In genomic region chr7:106329971-106330733, GRCh38 we compare ENCODE assay signal across 11 cellular contexts. TPM values are rescaled to one million over a fixed set of nuclear protein-coding genes. Genes with fewer than 3 reads are reported as not detected.
DNase-seq lines count a peak whose midpoint lies in the region; ATAC-seq and TF ChIP-seq lines count a peak whose summit lies in the region.
"Had no signal": no experiment of that assay in that cellular context is flagged by ENCODE, and none has a peak within 500 bp of the region (broad histone marks: within the 10 kb centered on the region; RNA-seq: fewer than 3 reads in every experiment).

No MANE protein-coding gene starts in this region.

- H3K4me3 ChIP-seq in choroid plexus epithelial cell (ENCODE audit: low read depth, low read length) (no peak overlapping the region), SJCRH30 (no peak overlapping the region)

- peak; percentile 27 for DNase-seq in activated CD4-positive, alpha-beta T cell treated with anti-CD3 and anti-CD28 coated beads for 36 hours
- no peak for DNase-seq in activated CD4-positive, alpha-beta T cell treated with anti-CD3 and anti-CD28 coated beads, Interleukin-2, amount 50 U/mL, for 4 hours
- DNase-seq in HT1080 (ENCODE audit: low read depth) (peak; percentile 58), choroid plexus epithelial cell (ENCODE audit: low read depth) (peak; percentile 70), osteocyte (ENCODE audit: extremely low spot score, unreplicated experiment) (no peak), SJCRH30 (no peak)
- DNase-seq: activated effector memory CD4-positive, alpha-beta T cell treated with Interleukin-2 at 50 U/mL for 16 hours; NCI-H1092 treated with DMSO at 0.1 percent for 48 hours; NK-92 treated with Interleukin-12 subunit alpha and Interleukin-12 subunit beta, amount 100 ng/mL, for 24 hours had no signal

- H3K36me3 ChIP-seq in SJCRH30 = no peaks in the 10 kb centered on the region

- no peaks in the 10 kb centered on the region for H3K4me1 ChIP-seq in SJCRH30

- peaks cover 5% of the 10 kb centered on the region; the same call in 1 of the 2 replicates for H3K27me3 ChIP-seq in SJCRH30

- peaks cover 20% of the 10 kb centered on the region for H3K4me1 Mint-ChIP-seq in activated CD4-positive, alpha-beta T cell treated with anti-CD3 and anti-CD28 coated beads for 36 hours
- H3K4me1 Mint-ChIP-seq in osteocyte (ENCODE audit: unreplicated experiment) = peaks cover 17% of the 10 kb centered on the region

- CTCF ChIA-PET in activated CD4-positive, alpha-beta T cell treated with anti-CD3 and anti-CD28 coated beads for 36 hours (lab: Charles Lee) = interaction anchor here (0.7 to 2.1 kb wide), 6 partner anchors 9 to 392 kb away, joined by 3 to 8 read pairs (median 3); no protein-coding TSS in a partner anchor

- intact Hi-C loops in activated CD4-positive, alpha-beta T cell treated with anti-CD3 and anti-CD28 coated beads for 36 hours (cut with DNase I, micrococcal nuclease) = loop anchor here in 1 of 2 experiments (1.0 kb wide), 1 partner anchor 15 kb away; no protein-coding TSS in a partner anchor

- no peaks in the 10 kb centered on the region for H3K36me3 Mint-ChIP-seq in activated CD4-positive, alpha-beta T cell treated with anti-CD3 and anti-CD28 coated beads for 36 hours (ENCODE audit: low read depth)
- no peaks in the 10 kb centered on the region for H3K36me3 Mint-ChIP-seq in osteocyte (ENCODE audit: unreplicated experiment)

- H3K27ac Mint-ChIP-seq in activated CD4-positive, alpha-beta T cell treated with anti-CD3 and anti-CD28 coated beads for 36 hours = peak overlapping the region; percentile 53
- peak overlapping the region; percentile 45 for H3K27ac Mint-ChIP-seq in osteocyte (ENCODE audit: unreplicated experiment)

- TF ChIP-seq CTCF in choroid plexus epithelial cell (conservative IDR thresholded peaks at IDR 0.05; ENCODE audit: low read depth, low read length) = no peak
- no peak for TF ChIP-seq CTCF in osteocyte (IDR thresholded peaks at IDR 0.05)

- H3K27ac ChIP-seq in SJCRH30 = no peak overlapping the region

- POLR2A ChIA-PET in activated CD4-positive, alpha-beta T cell treated with anti-CD3 and anti-CD28 coated beads for 36 hours (lab: Charles Lee) = interaction anchor here (0.6 kb wide), 1 partner anchor 68 kb away, joined by 3 read pairs; no protein-coding TSS in a partner anchor

- ATAC-seq in activated CD4-positive, alpha-beta T cell treated with anti-CD3 and anti-CD28 coated beads for 36 hours = peak; percentile 86
- no peak for ATAC-seq in HG02678 (IDR thresholded peaks at IDR 0.05; ENCODE audit: unreplicated experiment)
- no peak for ATAC-seq in GM21381 (IDR thresholded peaks at IDR 0.05; ENCODE audit: unreplicated experiment)

- no peak overlapping the region for H3K4me3 Mint-ChIP-seq in activated CD4-positive, alpha-beta T cell treated with anti-CD3 and anti-CD28 coated beads for 36 hours
- H3K4me3 Mint-ChIP-seq in osteocyte (ENCODE audit: unreplicated experiment) = no peak overlapping the region

- H3K9me3 Mint-ChIP-seq in activated CD4-positive, alpha-beta T cell treated with anti-CD3 and anti-CD28 coated beads for 36 hours (ENCODE audit: low read depth) = peaks cover under 1% of the 10 kb centered on the region
- H3K9me3 Mint-ChIP-seq in osteocyte (ENCODE audit: unreplicated experiment) = no peaks in the 10 kb centered on the region

- no peaks in the 10 kb centered on the region for H3K9me3 ChIP-seq in SJCRH30 (replicated peaks)

- H3K27me3 Mint-ChIP-seq in activated CD4-positive, alpha-beta T cell treated with anti-CD3 and anti-CD28 coated beads for 36 hours = peaks cover 19% of the 10 kb centered on the region
- H3K27me3 Mint-ChIP-seq in osteocyte (ENCODE audit: unreplicated experiment) = peaks cover under 1% of the 10 kb centered on the region

RNA-seq across cellular contexts. Expression of gene NAMPT, which starts 45.4 kb away (rescaled TPM):
- 1,000 to 10,000 TPM in 1 of 2 experiments, 100 to 1,000 TPM in 1; 825 to 1,205 TPM for total RNA-seq in activated CD4-positive, alpha-beta T cell treated with anti-CD3 and anti-CD28 coated beads for 36 hours
- 54.9 and 67.0 TPM in 2 replicates for total RNA-seq in HT1080 (2014; rRNA removed; shearing (Covaris generic))
- polyA plus RNA-seq in HT1080 (2015; cell fraction: cytosol; rRNA removed) = 92.9 and 97.0 TPM in 2 replicates
- 79.8 and 94.3 TPM in 2 replicates for polyA plus RNA-seq in HT1080 (2015; cell fraction: nucleus; rRNA removed)
- 64.4 and 71.6 TPM in 2 replicates for total RNA-seq in osteocyte
- 31.5 and 36.2 TPM in 2 replicates for total RNA-seq in SJCRH30 (2014; rRNA removed; shearing (Covaris generic))

Comparison
In these comparisons a context has a peak if more than half of its experiments do, and no peak if none do; other contexts are left out.
1. DNase-seq: peak in activated CD4-positive, alpha-beta T cell treated with anti-CD3 and anti-CD28 coated beads for 36 hours (single experiment), HT1080 (single experiment) and choroid plexus epithelial cell (single experiment); none in activated CD4-positive, alpha-beta T cell treated with anti-CD3 and anti-CD28 coated beads, Interleukin-2, amount 50 U/mL, for 4 hours (0 of 2), osteocyte (single experiment) and SJCRH30 (0 of 2).
2. RNA of gene NAMPT, which starts 45.4 kb away (total RNA-seq): 825 to 1,205 TPM in activated CD4-positive, alpha-beta T cell treated with anti-CD3 and anti-CD28 coated beads for 36 hours; 54.9 to 67.0 TPM in HT1080, 64.4 to 71.6 TPM in osteocyte and 31.5 to 36.2 TPM in SJCRH30; every median in the first group is over 10 times any median in the second.